ENCODE assay signal across 10 cellular contexts in the genomic region with DNA sequence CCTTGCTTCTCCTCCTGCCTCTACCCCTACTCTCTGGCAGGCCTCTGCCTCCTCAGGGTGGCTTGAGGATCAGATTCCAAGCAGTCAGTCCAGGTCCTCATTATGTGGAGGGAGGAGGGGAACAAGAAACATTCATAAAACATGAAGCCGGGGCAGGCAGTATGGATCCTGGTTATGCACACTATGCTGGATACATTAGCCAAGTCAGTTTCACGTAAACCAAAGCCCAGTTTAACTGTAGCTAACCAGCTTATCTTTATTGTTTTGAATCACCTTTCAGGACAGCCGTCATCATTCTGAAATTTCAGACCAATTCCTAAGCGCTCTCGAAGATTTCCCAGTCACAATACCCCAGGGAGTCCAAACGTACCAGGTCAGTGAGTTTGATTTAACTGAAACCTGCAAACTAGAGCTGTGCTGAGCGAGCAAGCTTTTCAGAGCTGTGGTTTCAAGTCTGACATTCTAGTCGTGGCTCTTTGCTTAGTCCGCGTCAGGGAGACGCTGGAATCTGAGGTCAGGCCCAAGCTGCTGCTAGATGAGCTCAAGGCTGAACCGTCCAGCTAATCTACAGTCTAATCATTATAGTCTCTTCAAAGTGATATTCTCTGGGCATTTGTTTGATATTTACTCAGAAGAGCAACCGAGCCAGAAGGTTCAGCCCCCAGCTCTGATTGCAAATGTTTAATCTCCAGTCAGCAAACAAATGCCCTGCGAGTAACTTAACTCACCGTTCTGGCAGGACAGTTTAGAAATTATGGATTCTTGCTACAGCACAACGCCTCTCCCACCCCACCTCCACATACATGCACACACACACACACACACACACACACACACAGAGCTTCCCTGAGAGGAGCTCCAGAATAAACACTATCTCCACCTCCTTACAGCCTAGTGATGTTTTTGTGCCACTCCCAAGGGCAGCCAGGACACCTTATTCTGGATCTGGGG.
DNase-seq lines count a peak whose midpoint lies in the region; ATAC-seq and TF ChIP-seq lines count a peak whose summit lies in the region.
"Had no signal": no experiment of that assay in that cellular context is flagged by ENCODE, and none has a peak within 500 bp of the region (broad histone marks: within the 10 kb centered on the region; RNA-seq: fewer than 3 reads in every experiment).

No MANE protein-coding gene starts in this region.

- H3K27me3 Mint-ChIP-seq in nephron progenitor cell (ENCODE audit: low read depth, poor library complexity) = peaks cover 5% of the 10 kb centered on the region
- no peaks in the 10 kb centered on the region for H3K27me3 Mint-ChIP-seq in endodermal cell (ENCODE audit: insufficient read depth)

- TF ChIP-seq CTCF in cardiac fibroblast (IDR thresholded peaks at IDR 0.05; ENCODE audit: low read depth, low read length) = no peak
- TF ChIP-seq CTCF in nephron progenitor cell (IDR thresholded peaks at IDR 0.05) = no peak
- TF ChIP-seq CTCF in endodermal cell (conservative IDR thresholded peaks at IDR 0.05) = no peak

- no peaks in the 10 kb centered on the region for H3K36me3 Mint-ChIP-seq in nephron progenitor cell (ENCODE audit: low read depth)
- no peaks in the 10 kb centered on the region for H3K36me3 Mint-ChIP-seq in endodermal cell (ENCODE audit: low read depth)

- no peaks in the 10 kb centered on the region for H3K9me3 Mint-ChIP-seq in nephron progenitor cell
- no peaks in the 10 kb centered on the region for H3K9me3 Mint-ChIP-seq in endodermal cell

- no peaks in the 10 kb centered on the region for H3K27me3 ChIP-seq in endodermal cell (ENCODE audit: control insufficient read depth, insufficient read depth, low read length, poor library complexity, severe bottlenecking)

- H3K4me3 Mint-ChIP-seq in nephron progenitor cell (peak overlapping the region; percentile 44), endodermal cell (no peak overlapping the region)

- H3K27ac Mint-ChIP-seq in nephron progenitor cell = peak overlapping the region; percentile 95
- H3K27ac Mint-ChIP-seq in endodermal cell = no peak overlapping the region

- peak; percentile 83 for DNase-seq in AG08396 (ENCODE audit: low spot score)
- peak; percentile 84 for DNase-seq in LHCN-M2 (ENCODE audit: low read depth)
- DNase-seq in cardiac fibroblast (ENCODE audit: low read depth in 2 of 2) = peak; percentile 83 to 95
- DNase-seq in nephron progenitor cell = no peak
- no peak for DNase-seq in endodermal cell
- DNase-seq in nucleus accumbens (lab: John Stamatoyannopoulos, UW) = no peak
- no peak for DNase-seq in activated CD4-positive, alpha-beta T cell treated with anti-CD3 and anti-CD28 coated beads for 48 hours
- DNase-seq: DND-41, NCI-H2081 had no signal

- H3K4me1 ChIP-seq in endodermal cell (ENCODE audit: control insufficient read depth, insufficient read depth, low read length) = peaks cover 6% of the 10 kb centered on the region

- H3K27ac ChIP-seq in endodermal cell (ENCODE audit: low read depth, low read length) = no peak overlapping the region

- WGBS in endodermal cell (ENCODE audit: insufficient coverage in 1 of 2, insufficient read length in 1 of 2), 2 experiments = 90 to 94% methylated on average over 12 to 16 of the region's 16 CpGs

- H3K9ac ChIP-seq in endodermal cell (ENCODE audit: extremely low read depth, low read length, poor library complexity, severe bottlenecking) = no peak overlapping the region

- H3K4me1 Mint-ChIP-seq in nephron progenitor cell (peaks cover 43% of the 10 kb centered on the region), endodermal cell (peaks cover 20% of the 10 kb centered on the region)

- H3K36me3 ChIP-seq in endodermal cell (ENCODE audit: control insufficient read depth, insufficient read depth, low read length) = no peaks in the 10 kb centered on the region

- H3K4me3 ChIP-seq in cardiac fibroblast (replicated peaks in 1 of 2; ENCODE audit: low read depth in 2 of 2, low read length in 2 of 2) (no peak overlapping the region), endodermal cell (ENCODE audit: low read length) (no peak overlapping the region)

- no peak for ATAC-seq in GM18517 (IDR thresholded peaks at IDR 0.05; ENCODE audit: unreplicated experiment)

- no peaks in the 10 kb centered on the region for H3K9me3 ChIP-seq in endodermal cell (ENCODE audit: control insufficient read depth, low read length)

Comparison
In these comparisons a context has a peak if more than half of its experiments do, and no peak if none do; other contexts are left out.
1. DNase-seq: peak in AG08396 (single experiment), LHCN-M2 (single experiment) and cardiac fibroblast (2 of 2); none in nephron progenitor cell (single experiment), endodermal cell (single experiment), nucleus accumbens (0 of 56) and activated CD4-positive, alpha-beta T cell treated with anti-CD3 and anti-CD28 coated beads for 48 hours (single experiment).